Comparison of ENCODE assay signal across 1 cellular context in the genomic region with DNA sequence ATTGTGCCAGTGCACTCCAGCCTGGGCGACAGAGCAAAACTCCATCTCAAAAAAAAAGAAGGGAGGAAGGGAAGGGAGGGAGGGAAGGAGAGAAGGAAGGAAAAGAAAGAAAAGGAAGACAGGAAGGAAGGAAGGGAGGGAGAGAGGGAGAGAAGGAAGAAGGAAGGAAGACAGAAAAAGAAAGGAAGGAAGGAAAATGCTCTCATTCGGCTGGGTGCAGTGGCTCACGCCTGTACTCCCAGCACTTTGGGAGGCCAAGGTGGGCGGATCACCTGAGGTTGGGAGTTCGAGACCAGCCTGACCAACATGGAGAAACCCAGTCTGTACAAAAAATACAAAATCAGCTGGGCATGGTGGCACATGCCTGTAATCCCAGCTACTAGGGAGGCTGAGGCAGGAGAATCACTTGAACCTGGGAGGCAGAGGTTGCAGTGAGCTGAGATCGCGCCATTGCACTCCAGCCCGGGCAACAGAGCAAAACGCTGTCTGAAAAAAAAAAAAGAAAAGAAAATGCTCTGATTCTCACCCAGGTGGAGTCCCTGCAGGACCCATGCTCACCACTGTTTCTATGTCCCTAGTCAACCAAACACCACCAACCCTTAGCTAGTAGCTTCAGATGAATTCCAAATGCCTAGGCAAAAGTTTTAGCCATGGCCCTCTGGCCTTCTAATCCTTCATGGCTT. TPM values are rescaled to one million over a fixed set of nuclear protein-coding genes. Genes with fewer than 3 reads are reported as not detected.
"Had no signal": no experiment of that assay in that cellular context is flagged by ENCODE, and none has a peak within 500 bp of the region (broad histone marks: within the 10 kb centered on the region; RNA-seq: fewer than 3 reads in every experiment).

No MANE protein-coding gene starts in this region.

RNA-seq across cellular contexts. Expression of a gene that starts 52.2 kb away (rescaled TPM):
- total RNA-seq: left ventricle myocardium superior had no signal
